In the genomic region with DNA sequence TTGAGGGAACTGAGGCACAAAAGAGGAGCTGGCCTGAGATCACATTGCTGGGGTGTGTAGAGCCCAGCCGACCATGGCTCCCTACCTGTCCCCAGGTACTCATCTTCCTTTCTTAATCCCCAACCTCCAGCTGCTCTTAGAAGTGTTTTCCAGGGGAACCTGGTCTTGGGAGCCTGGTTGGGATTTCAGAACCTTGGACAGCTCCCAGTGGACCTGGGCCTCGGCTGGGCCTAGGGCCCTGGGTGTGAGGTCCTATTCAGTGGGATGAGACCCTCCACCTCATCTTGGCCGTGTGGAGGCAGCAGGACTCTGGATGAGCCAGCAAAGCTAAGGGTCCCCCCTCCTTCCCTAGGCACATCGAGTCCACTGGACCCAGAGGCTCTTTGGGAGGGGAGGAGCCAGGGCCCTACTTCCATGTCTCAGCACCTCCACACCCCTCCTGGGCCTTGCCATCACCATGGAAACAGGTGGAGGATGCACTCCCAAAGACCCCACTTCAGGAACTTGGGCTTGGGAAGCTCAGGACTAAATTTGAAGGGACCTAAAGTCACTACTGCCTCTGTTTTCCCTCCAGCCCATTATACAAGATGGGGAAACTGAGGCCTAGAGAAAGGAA, we compare ENCODE assay signal across 8 cellular contexts. TPM values are rescaled to one million over a fixed set of nuclear protein-coding genes. Genes with fewer than 3 reads are reported as not detected.
A peak's percentile ranks its signal among the peaks of the same experiment; 100 is the strongest.
DNase-seq lines count a peak whose midpoint lies in the region; ATAC-seq, FAIRE-seq and TF ChIP-seq lines count a peak whose summit lies in the region.

No MANE protein-coding gene starts in this region.

- intact Hi-C loops in lower leg skin (cut with DNase I; ENCODE audit: low total_unique reads): no loop called here

- ATAC-seq in GM19328 (IDR thresholded peaks at IDR 0.05; ENCODE audit: unreplicated experiment) (no peak), HG03196 (IDR thresholded peaks at IDR 0.05; ENCODE audit: unreplicated experiment) (no peak)

- WGBS in lower leg skin, 2 donors: 15 to 19% methylated on average over 4 of the region's 4 CpGs

- DNase-seq in ELR (ENCODE audit: low read depth) (peak; percentile 73), M059J (ENCODE audit: low read depth) (peak; percentile 73), cardiac fibroblast (ENCODE audit: low read depth in 2 of 2) (peak; percentile 58 to 62), midbrain (lab: John Stamatoyannopoulos, UW) (peak; percentile 4), RCC 7860 (ENCODE audit: low spot score) (no peak), lower leg skin (ENCODE audit: low spot score in 2 of 2) (no peak)

- no peak for TF ChIP-seq POLR2A in lower leg skin (IDR thresholded peaks at IDR 0.05)

- FAIRE-seq in RCC 7860 (lab: Jason Lieb, UNC): no peak

- TF ChIP-seq CTCF in cardiac fibroblast (IDR thresholded peaks at IDR 0.05; ENCODE audit: low read depth, low read length) (no peak), lower leg skin (IDR thresholded peaks at IDR 0.05) (no peak)

- no peak overlapping the region for H3K4me3 ChIP-seq in cardiac fibroblast (replicated peaks in 1 of 2; ENCODE audit: low read depth in 2 of 2, low read length in 2 of 2)
- no peak overlapping the region for H3K4me3 ChIP-seq in lower leg skin (ENCODE audit: low read depth, poor library complexity, severe bottlenecking)

RNA-seq across cellular contexts. Expression of gene DLGAP4, which starts 38.5 kb away (rescaled TPM):
- 12.6 and 26.0 TPM in 2 replicates for total RNA-seq in M059J (2014; rRNA removed; shearing (Covaris generic))
- 100 to 1,000 TPM in 1 of 4 donors, 10 to 100 TPM in 3; 75.9 to 162 (median 87.7) TPM for total RNA-seq in lower leg skin

Comparison
In these comparisons a context has a peak if more than half of its experiments do, and no peak if none do; other contexts are left out.
1. DNase-seq: peak in ELR (single experiment), M059J (single experiment), cardiac fibroblast (2 of 2) and midbrain (single experiment); none in RCC 7860 (single experiment) and lower leg skin (0 of 2).